In the genomic region with DNA sequence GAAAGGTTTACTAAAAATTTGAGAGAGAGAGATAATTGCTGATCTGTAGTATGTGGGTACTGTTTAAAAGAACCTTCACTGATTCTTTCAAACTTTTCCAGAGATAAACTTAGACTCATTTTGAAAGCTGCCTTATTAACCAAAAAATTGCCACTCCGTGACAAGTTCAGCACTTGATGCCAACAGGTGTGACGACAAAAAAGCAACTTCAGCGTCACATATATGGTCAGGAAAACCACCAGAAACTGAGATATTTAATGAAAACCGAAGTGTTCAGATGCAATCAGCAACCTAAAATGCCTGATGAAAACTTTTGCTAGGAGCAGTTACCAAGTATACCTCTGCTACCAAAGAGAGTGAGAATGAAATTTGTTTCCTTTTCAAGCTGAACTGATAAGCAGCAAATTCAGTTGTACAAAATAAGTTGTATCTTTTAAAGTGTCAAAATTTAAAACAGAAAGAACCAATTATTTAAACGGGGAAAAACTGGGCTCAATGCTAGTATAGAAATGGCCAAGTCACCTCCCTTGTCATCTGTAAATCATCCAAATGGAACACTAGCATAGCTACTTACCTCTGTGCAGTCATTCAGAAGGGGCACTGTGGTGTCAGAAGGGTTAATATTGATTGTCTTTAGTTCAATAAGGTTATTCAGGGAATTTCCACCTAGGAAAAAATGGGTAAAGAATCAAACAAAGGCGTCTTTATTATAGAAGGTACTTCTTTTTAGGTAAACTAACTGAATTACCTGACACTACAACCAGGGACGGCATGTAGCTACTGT, we compare ENCODE assay signal across 27 cellular contexts.
"Had no signal": no experiment of that assay in that cellular context is flagged by ENCODE, and none has a peak within 500 bp of the region (broad histone marks: within the 10 kb centered on the region; RNA-seq: fewer than 3 reads in every experiment).

No MANE protein-coding gene starts in this region.

- H3K4me3 Mint-ChIP-seq: naive thymus-derived CD4-positive, alpha-beta T cell; natural killer cell; nephron; neural progenitor cell; stimulated activated effector memory CD8-positive, alpha-beta T cell treated with anti-CD3 and anti-CD28 coated beads, Interleukin-12 subunit alpha, Interleukin-12 subunit beta, amount 100 ng/mL, for 72 hours; stimulated activated naive B cell treated with anti-CD40 and anti-IgM and Interleukin-4, amounts not matched to agents 10 μg/mL and 1 μg/mL and 100 μg/mL, for 72 hours; stimulated activated naive CD8-positive, alpha-beta T cell treated with anti-CD3 and anti-CD28 coated beads, Interleukin-15, Interleukin-2, amounts not matched to agents 100 ng/mL and 50 ng/mL, for 24 hours had no signal

- H3K9me3 ChIP-seq: pancreas, psoas muscle, spleen, stomach, thoracic aorta, thyroid gland, tibial nerve, upper lobe of left lung, vagina had no signal

- H3K4me2 ChIP-seq: neural progenitor cell, smooth muscle cell had no signal

- H3K4me1 Mint-ChIP-seq: stimulated activated effector memory CD8-positive, alpha-beta T cell treated with anti-CD3 and anti-CD28 coated beads, Interleukin-12 subunit alpha, Interleukin-12 subunit beta, amount 100 ng/mL, for 72 hours had no signal

- H3K9me3 Mint-ChIP-seq: naive thymus-derived CD4-positive, alpha-beta T cell; natural killer cell; nephron; neural progenitor cell; stimulated activated effector memory CD8-positive, alpha-beta T cell treated with anti-CD3 and anti-CD28 coated beads, Interleukin-12 subunit alpha, Interleukin-12 subunit beta, amount 100 ng/mL, for 72 hours; stimulated activated naive CD8-positive, alpha-beta T cell treated with anti-CD3 and anti-CD28 coated beads, Interleukin-15, Interleukin-2, amounts not matched to agents 100 ng/mL and 50 ng/mL, for 24 hours had no signal

- H3K27ac Mint-ChIP-seq: naive thymus-derived CD4-positive, alpha-beta T cell; natural killer cell; nephron; neural progenitor cell; stimulated activated effector memory CD8-positive, alpha-beta T cell treated with anti-CD3 and anti-CD28 coated beads, Interleukin-12 subunit alpha, Interleukin-12 subunit beta, amount 100 ng/mL, for 72 hours; stimulated activated naive B cell treated with anti-CD40 and anti-IgM and Interleukin-4, amounts not matched to agents 10 μg/mL and 1 μg/mL and 100 μg/mL, for 72 hours; stimulated activated naive CD8-positive, alpha-beta T cell treated with anti-CD3 and anti-CD28 coated beads, Interleukin-15, Interleukin-2, amounts not matched to agents 100 ng/mL and 50 ng/mL, for 24 hours had no signal

- H3K9ac ChIP-seq: neural progenitor cell had no signal

- H3K27me3 Mint-ChIP-seq: naive thymus-derived CD4-positive, alpha-beta T cell; stimulated activated naive B cell treated with anti-CD40 and anti-IgM and Interleukin-4, amounts not matched to agents 10 μg/mL and 1 μg/mL and 100 μg/mL, for 72 hours; stimulated activated naive CD8-positive, alpha-beta T cell treated with anti-CD3 and anti-CD28 coated beads, Interleukin-15, Interleukin-2, amounts not matched to agents 100 ng/mL and 50 ng/mL, for 24 hours had no signal

- H3K27ac ChIP-seq: neural progenitor cell, pancreas, psoas muscle, skin epidermis, spleen, stomach, thoracic aorta, thyroid gland, upper lobe of left lung, vagina had no signal

- FAIRE-seq: urothelium cell line had no signal

- DNase-seq: naive thymus-derived CD4-positive, alpha-beta T cell; natural killer cell; occipital lobe; pancreas; psoas muscle; right cardiac atrium; spleen; stimulated activated CD4-positive, alpha-beta T cell treated with anti-CD3 and anti-CD28 coated beads, Interleukin-12 subunit alpha, Interleukin-12 subunit beta, amount 100 ng/mL, for 4 hours; stimulated activated CD4-positive, alpha-beta T cell treated with anti-CD3 and anti-CD28 coated beads, Interleukin-1b, Interleukin-23, amount 100 ng/mL, for 48 hours; stimulated activated CD4-positive, alpha-beta T cell treated with anti-CD3 and anti-CD28 coated beads, Interleukin-4, amount 100 ng/mL, for 1 hour; stimulated activated naive B cell treated with anti-CD40 and anti-IgM and Interleukin-4, amounts not matched to agents 10 μg/mL and 1 μg/mL and 100 μg/mL, for 72 hours; stimulated activated naive CD4-positive, alpha-beta T cell treated with Interleukin-2 at 50 U/mL for 16 hours; stomach; thyroid gland; trophoblast cell had no signal

- H3K4me3 ChIP-seq: neural progenitor cell, pancreas, psoas muscle, skin epidermis, smooth muscle cell, spleen, stomach, thoracic aorta, thyroid gland, tibial nerve, upper lobe of left lung, vagina had no signal

- H3K27me3 ChIP-seq: neural progenitor cell, pancreas, spleen, stomach, thyroid gland, tibial nerve, upper lobe of left lung, vagina had no signal

- H2AFZ ChIP-seq: neural progenitor cell had no signal

- ATAC-seq: naive thymus-derived CD4-positive, alpha-beta T cell; natural killer cell; psoas muscle; right cardiac atrium; sciatic nerve; stimulated activated effector memory CD8-positive, alpha-beta T cell treated with anti-CD3 and anti-CD28 coated beads, Interleukin-12 subunit alpha, Interleukin-12 subunit beta, amount 100 ng/mL, for 72 hours; stimulated activated naive B cell treated with anti-CD40 and anti-IgM and Interleukin-4, amounts not matched to agents 10 μg/mL and 1 μg/mL and 100 μg/mL, for 72 hours had no signal

- H3K4me1 ChIP-seq: neural progenitor cell, pancreas, psoas muscle, spleen, stomach, upper lobe of left lung, vagina had no signal
